22 cellular contexts compared by ENCODE assay signal in genomic region chr16:28011223-28011622, GRCh38. TPM values are rescaled to one million over a fixed set of nuclear protein-coding genes. Genes with fewer than 3 reads are reported as not detected.
"Had no signal": no experiment of that assay in that cellular context is flagged by ENCODE, and none has a peak within 500 bp of the region (broad histone marks: within the 10 kb centered on the region; RNA-seq: fewer than 3 reads in every experiment).

No MANE protein-coding gene starts in this region.

- H3K27ac Mint-ChIP-seq: activated CD4-positive, alpha-beta T cell treated with anti-CD3 and anti-CD28 coated beads, Interleukin-2, amount 10 ng/mL, durations not matched to agents 7 days and 5 days; activated naive CD8-positive, alpha-beta T cell treated with anti-CD3 and anti-CD28 coated beads, Interleukin-2, amount 50 U/mL, for 24 hours; endodermal cell; natural killer cell; stimulated activated naive B cell treated with anti-CD40 and anti-IgM and Interleukin-4, amounts not matched to agents 10 μg/mL and 1 μg/mL and 100 μg/mL, for 72 hours had no signal

- H3K4me1 ChIP-seq: breast epithelium, gastroesophageal sphincter, thyroid gland had no signal

- H3K27me3 ChIP-seq: breast epithelium, dorsolateral prefrontal cortex, thyroid gland had no signal

- H3K4me3 Mint-ChIP-seq: activated CD4-positive, alpha-beta T cell treated with anti-CD3 and anti-CD28 coated beads, Interleukin-2, amount 10 ng/mL, durations not matched to agents 7 days and 5 days; activated naive CD8-positive, alpha-beta T cell treated with anti-CD3 and anti-CD28 coated beads, Interleukin-2, amount 50 U/mL, for 24 hours; endodermal cell; natural killer cell; stimulated activated naive B cell treated with anti-CD40 and anti-IgM and Interleukin-4, amounts not matched to agents 10 μg/mL and 1 μg/mL and 100 μg/mL, for 72 hours had no signal

- ATAC-seq: activated naive CD8-positive, alpha-beta T cell treated with anti-CD3 and anti-CD28 coated beads, Interleukin-2, amount 50 U/mL, for 24 hours; gastroesophageal sphincter; left lobe of liver; natural killer cell; stimulated activated naive B cell treated with anti-CD40 and anti-IgM and Interleukin-4, amounts not matched to agents 10 μg/mL and 1 μg/mL and 100 μg/mL, for 72 hours had no signal

- DNase-seq: activated CD4-positive, alpha-beta T cell treated with anti-CD3 and anti-CD28 coated beads, Interleukin-2, amount 10 ng/mL, durations not matched to agents 7 days and 5 days; activated CD4-positive, CD25-positive, alpha-beta regulatory T cell; activated naive CD4-positive, alpha-beta T cell; activated naive CD8-positive, alpha-beta T cell treated with anti-CD3 and anti-CD28 coated beads, Interleukin-2, amount 50 U/mL, for 24 hours; aorta; endodermal cell; natural killer cell; stimulated activated CD4-positive, alpha-beta T cell treated with anti-CD3 and anti-CD28 coated beads, Interleukin-15, amount 100 ng/mL, for 24 hours; stimulated activated CD4-positive, alpha-beta T cell treated with anti-CD3 and anti-CD28 coated beads, Interleukin-4, amount 100 ng/mL, for 1 hour; stimulated activated naive B cell treated with anti-CD40 and anti-IgM and Interleukin-4, amounts not matched to agents 10 μg/mL and 1 μg/mL and 100 μg/mL, for 72 hours; SW 1271; thyroid gland had no signal

- H3K4me3 ChIP-seq: breast epithelium, dorsolateral prefrontal cortex, gastroesophageal sphincter, thyroid gland had no signal

- H3K36me3 ChIP-seq: breast epithelium, gastroesophageal sphincter, thyroid gland had no signal

- FAIRE-seq: keratinocyte, urothelium cell line had no signal

- H3K9me3 ChIP-seq: breast epithelium, gastroesophageal sphincter, thyroid gland had no signal

- H3K27ac ChIP-seq: breast epithelium, gastroesophageal sphincter, thyroid gland had no signal

- H3K36me3 Mint-ChIP-seq: natural killer cell; stimulated activated naive B cell treated with anti-CD40 and anti-IgM and Interleukin-4, amounts not matched to agents 10 μg/mL and 1 μg/mL and 100 μg/mL, for 72 hours had no signal

- H3K9me3 Mint-ChIP-seq: activated CD4-positive, alpha-beta T cell treated with anti-CD3 and anti-CD28 coated beads, Interleukin-2, amount 10 ng/mL, durations not matched to agents 7 days and 5 days; activated naive CD8-positive, alpha-beta T cell treated with anti-CD3 and anti-CD28 coated beads, Interleukin-2, amount 50 U/mL, for 24 hours; endodermal cell; natural killer cell; stimulated activated naive B cell treated with anti-CD40 and anti-IgM and Interleukin-4, amounts not matched to agents 10 μg/mL and 1 μg/mL and 100 μg/mL, for 72 hours had no signal

- H3K4me1 Mint-ChIP-seq: activated naive CD8-positive, alpha-beta T cell treated with anti-CD3 and anti-CD28 coated beads, Interleukin-2, amount 50 U/mL, for 24 hours; natural killer cell; stimulated activated naive B cell treated with anti-CD40 and anti-IgM and Interleukin-4, amounts not matched to agents 10 μg/mL and 1 μg/mL and 100 μg/mL, for 72 hours had no signal

RNA-seq across cellular contexts. Expression of gene GSG1L, which starts 52.3 kb away (rescaled TPM):
- total RNA-seq: activated CD4-positive, alpha-beta T cell treated with anti-CD3 and anti-CD28 coated beads, Interleukin-2, amount 10 ng/mL, durations not matched to agents 7 days and 5 days; activated CD8-positive, alpha-beta memory T cell treated with anti-CD3 and anti-CD28 coated beads for 36 hours; breast epithelium; epithelial cell of proximal tubule; left lobe of liver; omental fat pad; pulmonary artery endothelial cell; thyroid gland had no signal
- polyA plus RNA-seq: keratinocyte had no signal
